Comparison of ENCODE assay signal across 28 cellular contexts in genomic region chr15:89444855-89445254, GRCh38. TPM values are rescaled to one million over a fixed set of nuclear protein-coding genes. Genes with fewer than 3 reads are reported as not detected.
DNase-seq lines count a peak whose midpoint lies in the region; FAIRE-seq and TF ChIP-seq lines count a peak whose summit lies in the region.
"Had no signal": no experiment of that assay in that cellular context is flagged by ENCODE, and none has a peak within 500 bp of the region (broad histone marks: within the 10 kb centered on the region; RNA-seq: fewer than 3 reads in every experiment).

No MANE protein-coding gene starts in this region.

- no peaks in the 10 kb centered on the region for H3K36me3 ChIP-seq in trophoblast cell (ENCODE audit: control insufficient read depth in 1 of 2, insufficient read depth in 2 of 2, low read length in 2 of 2)
- H3K36me3 ChIP-seq: ascending aorta, neutrophil, upper lobe of left lung had no signal

- H2BK12ac ChIP-seq in trophoblast cell (ENCODE audit: low read length): no peak overlapping the region

- no peak for TF ChIP-seq CTCF in brain (conservative IDR thresholded peaks at IDR 0.05)

- H3K27me3 Mint-ChIP-seq in brain: peaks cover 4% of the 10 kb centered on the region

- no peak overlapping the region for H2BK120ac ChIP-seq in trophoblast cell (ENCODE audit: insufficient read depth, low read length, poor library complexity)

- H3K36me3 Mint-ChIP-seq in brain: no peaks in the 10 kb centered on the region
- H3K36me3 Mint-ChIP-seq: activated CD4-positive, alpha-beta memory T cell treated with anti-CD3 and anti-CD28 coated beads for 36 hours; activated naive CD8-positive, alpha-beta T cell treated with anti-CD3 and anti-CD28 coated beads for 36 hours had no signal

- no peak overlapping the region for H3K14ac ChIP-seq in trophoblast cell (ENCODE audit: low read length)

- no peak overlapping the region for H2BK5ac ChIP-seq in trophoblast cell (ENCODE audit: low read depth, low read length, poor library complexity)

- H3K4me1 Mint-ChIP-seq in brain: peaks cover 86% of the 10 kb centered on the region
- H3K4me1 Mint-ChIP-seq: activated naive CD8-positive, alpha-beta T cell treated with anti-CD3 and anti-CD28 coated beads for 36 hours; central memory CD8-positive, alpha-beta T cell had no signal

- no peaks in the 10 kb centered on the region for H3K9me3 ChIP-seq in trophoblast cell (ENCODE audit: insufficient read depth, low read depth, low read length)
- H3K9me3 ChIP-seq: ascending aorta, neutrophil, upper lobe of left lung had no signal

- H3K9me3 Mint-ChIP-seq in brain: no peaks in the 10 kb centered on the region
- H3K9me3 Mint-ChIP-seq: activated CD4-positive, alpha-beta memory T cell treated with anti-CD3 and anti-CD28 coated beads for 36 hours; activated naive CD8-positive, alpha-beta T cell treated with anti-CD3 and anti-CD28 coated beads for 36 hours; central memory CD8-positive, alpha-beta T cell; H9 had no signal

- H3K4me1 ChIP-seq in trophoblast cell (ENCODE audit: control insufficient read depth in 1 of 2, insufficient read depth in 2 of 2, low read length in 2 of 2): peaks cover 22 to 32% of the 10 kb centered on the region in 2 experiments
- H3K4me1 ChIP-seq: ascending aorta, upper lobe of left lung had no signal

- H3K27ac ChIP-seq in trophoblast cell (ENCODE audit: low read depth, low read length): no peak overlapping the region
- H3K27ac ChIP-seq: ascending aorta, neutrophil, PC-9, upper lobe of left lung had no signal

- H3K4me2 ChIP-seq in trophoblast cell (ENCODE audit: low read length): peak overlapping the region; percentile 19
- H3K4me2 ChIP-seq: PC-9 had no signal

- H3K4me3 Mint-ChIP-seq in brain: peak overlapping the region in 4 of 5 experiments; percentile 21 to 63 (median 42)
- H3K4me3 Mint-ChIP-seq: activated CD4-positive, alpha-beta memory T cell treated with anti-CD3 and anti-CD28 coated beads for 36 hours; activated naive CD8-positive, alpha-beta T cell treated with anti-CD3 and anti-CD28 coated beads for 36 hours; central memory CD8-positive, alpha-beta T cell had no signal

- no peak overlapping the region for H4K12ac ChIP-seq in trophoblast cell (ENCODE audit: low read depth, low read length)

- peak overlapping the region; percentile 46 to 93 (median 92) for H3K27ac Mint-ChIP-seq in brain
- H3K27ac Mint-ChIP-seq: activated CD4-positive, alpha-beta memory T cell treated with anti-CD3 and anti-CD28 coated beads for 36 hours; activated naive CD8-positive, alpha-beta T cell treated with anti-CD3 and anti-CD28 coated beads for 36 hours; H9 had no signal

- DNase-seq in NCI-H1436 (lab: John Stamatoyannopoulos, UW) (peak; percentile 25), NCI-H1436 treated with DMSO at 0.1 percent for 48 hours (lab: John Stamatoyannopoulos, UW) (no peak), NCI-H1694 treated with DMSO at 0.1 percent for 48 hours (lab: John Stamatoyannopoulos, UW) (peak; percentile 80), trophoblast cell (no peak), frontal cortex (ENCODE audit: low spot score in 2 of 2) (no peak), NCI-H2029 treated with DMSO at 0.1 percent for 48 hours (lab: John Stamatoyannopoulos, UW) (no peak)
- no peak for DNase-seq in stimulated activated CD4-positive, alpha-beta T cell treated with anti-CD3 and anti-CD28 coated beads, Interleukin-2, amount 100 ng/mL, for 48 hours
- DNase-seq: activated CD4-positive, alpha-beta memory T cell treated with anti-CD3 and anti-CD28 coated beads for 36 hours; activated effector memory CD4-positive, alpha-beta T cell treated with Interleukin-2 at 50 U/mL for 16 hours; activated naive CD8-positive, alpha-beta T cell treated with anti-CD3 and anti-CD28 coated beads for 36 hours; AML-193; dermis blood vessel endothelial cell; H9; Karpas-422; kidney glomerular epithelial cell; PC-9; Right ventricle myocardium superior; upper lobe of left lung had no signal

- no peak overlapping the region for H4K91ac ChIP-seq in trophoblast cell (ENCODE audit: low read depth, low read length)

- no peak overlapping the region for H3K9ac ChIP-seq in trophoblast cell (ENCODE audit: low read length)

- H3K23ac ChIP-seq in trophoblast cell (ENCODE audit: low read length): no peak overlapping the region

- H4K8ac ChIP-seq in trophoblast cell (ENCODE audit: low read depth, low read length): no peak overlapping the region

- no peak overlapping the region for H3K4me3 ChIP-seq in trophoblast cell (ENCODE audit: low read depth, low read length)
- H3K4me3 ChIP-seq: ascending aorta, lung, PC-9, upper lobe of left lung had no signal

- H3K4ac ChIP-seq in trophoblast cell (ENCODE audit: low read depth, low read length): no peak overlapping the region

- no peak overlapping the region for H3K18ac ChIP-seq in trophoblast cell (ENCODE audit: low read length)

- no peak for FAIRE-seq in frontal cortex (lab: Jason Lieb, UNC)
- FAIRE-seq: GM12891 had no signal

- H2AFZ ChIP-seq in trophoblast cell (ENCODE audit: insufficient read depth, low read length, poor library complexity): no peak overlapping the region
- H2AFZ ChIP-seq: PC-9 had no signal

- no peak overlapping the region for H2AK5ac ChIP-seq in trophoblast cell (ENCODE audit: low read length)

- H3K79me1 ChIP-seq in trophoblast cell (ENCODE audit: low read length): peaks cover 4% of the 10 kb centered on the region

- no peaks in the 10 kb centered on the region for H3K79me2 ChIP-seq in trophoblast cell (ENCODE audit: control insufficient read depth, insufficient read depth, low read length, poor library complexity)

- no CpG with 5 or more reads among the region's 14 CpGs for WGBS in trophoblast cell (ENCODE audit: extremely low coverage, insufficient coverage, insufficient read length)

- H3K27me3 ChIP-seq in trophoblast cell (ENCODE audit: insufficient read depth, low read length): no peaks in the 10 kb centered on the region
- H3K27me3 ChIP-seq: ascending aorta had no signal

RNA-seq across cellular contexts. Expression of gene RHCG, which starts 51.5 kb away (rescaled TPM):
- 4.0 TPM for polyA plus RNA-seq in brain (ENCODE audit: insufficient read depth, low read depth, low replicate concordance)
- not detected in 2 replicates for polyA plus RNA-seq in trophoblast cell (2013)
- total RNA-seq in frontal cortex: 4.1 TPM
- total RNA-seq: A172; activated CD4-positive, alpha-beta memory T cell treated with anti-CD3 and anti-CD28 coated beads for 36 hours; activated naive CD8-positive, alpha-beta T cell treated with anti-CD3 and anti-CD28 coated beads for 36 hours; dermis blood vessel endothelial cell; glomerular endothelial cell; pulmonary artery endothelial cell; Right ventricle myocardium superior; skeletal muscle tissue; upper lobe of left lung had no signal

Comparison
In these comparisons a context has a peak if more than half of its experiments do, and no peak if none do; other contexts are left out.
1. DNase-seq: peak in NCI-H1436 (single experiment) and NCI-H1694 treated with DMSO at 0.1 percent for 48 hours (single experiment); none in NCI-H1436 treated with DMSO at 0.1 percent for 48 hours (single experiment), trophoblast cell (0 of 2), frontal cortex (0 of 2), NCI-H2029 treated with DMSO at 0.1 percent for 48 hours (single experiment) and stimulated activated CD4-positive, alpha-beta T cell treated with anti-CD3 and anti-CD28 coated beads, Interleukin-2, amount 100 ng/mL, for 48 hours (0 of 2).